In the genomic region with DNA sequence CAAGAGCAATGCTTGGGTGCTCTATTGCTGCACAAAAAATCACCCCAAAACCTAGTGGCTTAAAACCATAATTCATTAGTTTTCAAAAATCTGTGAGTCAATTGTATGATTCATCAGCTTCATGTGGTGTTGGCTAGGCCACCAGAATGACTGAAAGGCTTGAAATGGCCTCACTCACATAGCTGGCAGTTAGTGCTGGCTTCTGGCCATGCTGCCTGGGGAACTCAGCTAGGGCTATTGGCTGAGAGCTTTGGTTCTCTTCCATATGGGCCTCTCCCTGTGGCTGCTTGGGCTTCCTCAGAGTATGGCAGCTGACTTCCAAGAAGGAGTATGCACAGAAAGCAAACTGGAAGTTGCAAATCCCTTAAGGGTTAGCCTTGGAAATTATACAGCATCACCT, we compare ENCODE assay signal across 9 cellular contexts. TPM values are rescaled to one million over a fixed set of nuclear protein-coding genes. Genes with fewer than 3 reads are reported as not detected.
A peak's percentile ranks its signal among the peaks of the same experiment; 100 is the strongest.
DNase-seq lines count a peak whose midpoint lies in the region; ATAC-seq and TF ChIP-seq lines count a peak whose summit lies in the region.
"Had no signal": no experiment of that assay in that cellular context is flagged by ENCODE, and none has a peak within 500 bp of the region (broad histone marks: within the 10 kb centered on the region; RNA-seq: fewer than 3 reads in every experiment).

No MANE protein-coding gene starts in this region.

- POLR2A ChIA-PET in PC-9 (lab: Charles Lee; ENCODE audit: unreplicated experiment), result interaction anchor here (0.6 to 0.7 kb wide), 2 partner anchors 750 to 751 kb away, joined by 5 to 8 read pairs; no protein-coding TSS in a partner anchor

- DNase-seq in activated CD8-positive, alpha-beta memory T cell treated with anti-CD3 and anti-CD28 coated beads, Interleukin-2, amount 10 ng/mL, durations not matched to agents 7 days and 5 days, result no peak
- DNase-seq in activated CD8-positive, alpha-beta memory T cell treated with anti-CD3 and anti-CD28 coated beads, Interleukin-2, amount 50 U/mL, for 4 hours, result no peak
- DNase-seq in PC-9 (peak; percentile 69 to 91), choroid plexus epithelial cell (ENCODE audit: low read depth) (peak; percentile 96), NCI-H1092 (lab: John Stamatoyannopoulos, UW) (no peak), midbrain (lab: John Stamatoyannopoulos, UW) (no peak), uterus (no peak)
- DNase-seq in stimulated activated naive CD8-positive, alpha-beta T cell treated with anti-CD3 and anti-CD28 coated beads, Interleukin-15, Interleukin-2, amounts not matched to agents 100 U/mL and 50 U/mL, for 24 hours, result peak; percentile 23

- CTCF ChIA-PET in activated CD8-positive, alpha-beta memory T cell treated with anti-CD3 and anti-CD28 coated beads, Interleukin-2, amount 10 ng/mL, durations not matched to agents 7 days and 5 days (lab: Charles Lee), result interaction anchor here (0.8 kb wide), 1 partner anchor 325 kb away, joined by 3 read pairs; no protein-coding TSS in a partner anchor
- CTCF ChIA-PET in PC-9 (lab: Charles Lee), result interaction anchor here (0.6 to 1.3 kb wide), 2 partner anchors 97 to 750 kb away, joined by 3 to 4 read pairs; no protein-coding TSS in a partner anchor

- H3K79me2 ChIP-seq in PC-9 (ENCODE audit: low read depth), result peaks cover 24% of the 10 kb centered on the region

- peaks cover 51% of the 10 kb centered on the region for H3K4me1 Mint-ChIP-seq in activated CD8-positive, alpha-beta memory T cell treated with anti-CD3 and anti-CD28 coated beads, Interleukin-2, amount 10 ng/mL, durations not matched to agents 7 days and 5 days

- no peaks in the 10 kb centered on the region for H3K27me3 ChIP-seq in PC-9 (ENCODE audit: insufficient read depth, low read depth)
- no peaks in the 10 kb centered on the region for H3K27me3 ChIP-seq in uterus

- H3K4me3 Mint-ChIP-seq in activated CD8-positive, alpha-beta memory T cell treated with anti-CD3 and anti-CD28 coated beads, Interleukin-2, amount 10 ng/mL, durations not matched to agents 7 days and 5 days, result no peak overlapping the region
- H3K4me3 Mint-ChIP-seq: mesothelial cell of epicardium had no signal

- intact Hi-C loops in PC-9 (cut with micrococcal nuclease; ENCODE audit: unreplicated experiment), result loop anchor here (10.0 kb wide), 1 partner anchor 1145 kb away; the partner anchor contains the start of genes EOLA1 and HSFX3
- intact Hi-C loops in uterus (cut with DNase I; ENCODE audit: low total_unique reads), result no loop called here

- peaks cover 19% of the 10 kb centered on the region for H3K9me3 ChIP-seq in PC-9 (ENCODE audit: insufficient read depth, low read depth)
- H3K9me3 ChIP-seq in uterus, result no peaks in the 10 kb centered on the region

- H3K27ac ChIP-seq in PC-9, result peak overlapping the region; percentile 83
- H3K27ac ChIP-seq in uterus, result no peak overlapping the region

- H3K27ac Mint-ChIP-seq in activated CD8-positive, alpha-beta memory T cell treated with anti-CD3 and anti-CD28 coated beads, Interleukin-2, amount 10 ng/mL, durations not matched to agents 7 days and 5 days, result peak overlapping the region; percentile 52
- H3K27ac Mint-ChIP-seq: mesothelial cell of epicardium had no signal

- H3K36me3 ChIP-seq in PC-9 (ENCODE audit: low read depth) (no peaks in the 10 kb centered on the region), uterus (no peaks in the 10 kb centered on the region)

- peaks cover 6% of the 10 kb centered on the region for H4K20me1 ChIP-seq in PC-9 (ENCODE audit: insufficient read depth)

- peak overlapping the region; percentile 66 for H3K4me2 ChIP-seq in PC-9

- no peaks in the 10 kb centered on the region for H3K9me3 Mint-ChIP-seq in activated CD8-positive, alpha-beta memory T cell treated with anti-CD3 and anti-CD28 coated beads, Interleukin-2, amount 10 ng/mL, durations not matched to agents 7 days and 5 days (ENCODE audit: low read depth)

- no peak for TF ChIP-seq POLR2A in uterus (IDR thresholded peaks at IDR 0.05)

- no peak overlapping the region for H2AFZ ChIP-seq in PC-9

- H3K4me3 ChIP-seq in PC-9 (peak overlapping the region; percentile 52; the same call in 1 of the 2 replicates), choroid plexus epithelial cell (ENCODE audit: low read depth, low read length) (no peak overlapping the region), uterus (no peak overlapping the region)

- ATAC-seq in activated CD8-positive, alpha-beta memory T cell treated with anti-CD3 and anti-CD28 coated beads, Interleukin-2, amount 10 ng/mL, durations not matched to agents 7 days and 5 days, result no peak
- peak; percentile 23 for ATAC-seq in stimulated activated naive CD8-positive, alpha-beta T cell treated with anti-CD3 and anti-CD28 coated beads, Interleukin-15, Interleukin-2, amounts not matched to agents 100 U/mL and 50 U/mL, for 24 hours

- H3K4me1 ChIP-seq in PC-9 (replicated peaks; ENCODE audit: insufficient read depth) (peaks cover 51% of the 10 kb centered on the region), uterus (no peaks in the 10 kb centered on the region)

- TF ChIP-seq CTCF in PC-9 (conservative IDR thresholded peaks at IDR 0.05) (no peak), choroid plexus epithelial cell (conservative IDR thresholded peaks at IDR 0.05; ENCODE audit: low read depth, low read length) (no peak), uterus (IDR thresholded peaks at IDR 0.05) (no peak)

- no TSS peak for BruUV-seq in PC-9 (replicated peaks; lab: Mats Ljungman, UMichigan)

- no peaks in the 10 kb centered on the region for H3K27me3 Mint-ChIP-seq in activated CD8-positive, alpha-beta memory T cell treated with anti-CD3 and anti-CD28 coated beads, Interleukin-2, amount 10 ng/mL, durations not matched to agents 7 days and 5 days

- H3F3A ChIP-seq in PC-9 (ENCODE audit: insufficient read depth, low read depth), result peaks cover 50% of the 10 kb centered on the region

- peaks cover 8% of the 10 kb centered on the region for H3K36me3 Mint-ChIP-seq in activated CD8-positive, alpha-beta memory T cell treated with anti-CD3 and anti-CD28 coated beads, Interleukin-2, amount 10 ng/mL, durations not matched to agents 7 days and 5 days
- H3K36me3 Mint-ChIP-seq: mesothelial cell of epicardium had no signal

- peaks cover 1% of the 10 kb centered on the region; the same call in 1 of the 2 replicates for H3K9me2 ChIP-seq in PC-9 (ENCODE audit: insufficient read depth)

RNA-seq across cellular contexts. Expression of gene MTMR1, which starts 3.1 kb away (rescaled TPM):
- 10 to 100 TPM; 32.7 to 34.7 TPM for total RNA-seq in activated CD8-positive, alpha-beta memory T cell treated with anti-CD3 and anti-CD28 coated beads, Interleukin-2, amount 10 ng/mL, durations not matched to agents 7 days and 5 days
- 26.2 and 41.3 TPM in 2 replicates for total RNA-seq in PC-9 (2021)
- 10 to 100 TPM in 3 of 4 donors, 1 to 10 TPM in 1; 1.2 to 32.1 (median 20.6) TPM for total RNA-seq in uterus

Comparison
In these comparisons a context has a peak if more than half of its experiments do, and no peak if none do; other contexts are left out.
1. DNase-seq: peak in PC-9 (2 of 2), choroid plexus epithelial cell (single experiment) and stimulated activated naive CD8-positive, alpha-beta T cell treated with anti-CD3 and anti-CD28 coated beads, Interleukin-15, Interleukin-2, amounts not matched to agents 100 U/mL and 50 U/mL, for 24 hours (single experiment); none in activated CD8-positive, alpha-beta memory T cell treated with anti-CD3 and anti-CD28 coated beads, Interleukin-2, amount 10 ng/mL, durations not matched to agents 7 days and 5 days (single experiment), activated CD8-positive, alpha-beta memory T cell treated with anti-CD3 and anti-CD28 coated beads, Interleukin-2, amount 50 U/mL, for 4 hours (single experiment), NCI-H1092 (single experiment), midbrain (single experiment) and uterus (0 of 2).